In the genomic region with DNA sequence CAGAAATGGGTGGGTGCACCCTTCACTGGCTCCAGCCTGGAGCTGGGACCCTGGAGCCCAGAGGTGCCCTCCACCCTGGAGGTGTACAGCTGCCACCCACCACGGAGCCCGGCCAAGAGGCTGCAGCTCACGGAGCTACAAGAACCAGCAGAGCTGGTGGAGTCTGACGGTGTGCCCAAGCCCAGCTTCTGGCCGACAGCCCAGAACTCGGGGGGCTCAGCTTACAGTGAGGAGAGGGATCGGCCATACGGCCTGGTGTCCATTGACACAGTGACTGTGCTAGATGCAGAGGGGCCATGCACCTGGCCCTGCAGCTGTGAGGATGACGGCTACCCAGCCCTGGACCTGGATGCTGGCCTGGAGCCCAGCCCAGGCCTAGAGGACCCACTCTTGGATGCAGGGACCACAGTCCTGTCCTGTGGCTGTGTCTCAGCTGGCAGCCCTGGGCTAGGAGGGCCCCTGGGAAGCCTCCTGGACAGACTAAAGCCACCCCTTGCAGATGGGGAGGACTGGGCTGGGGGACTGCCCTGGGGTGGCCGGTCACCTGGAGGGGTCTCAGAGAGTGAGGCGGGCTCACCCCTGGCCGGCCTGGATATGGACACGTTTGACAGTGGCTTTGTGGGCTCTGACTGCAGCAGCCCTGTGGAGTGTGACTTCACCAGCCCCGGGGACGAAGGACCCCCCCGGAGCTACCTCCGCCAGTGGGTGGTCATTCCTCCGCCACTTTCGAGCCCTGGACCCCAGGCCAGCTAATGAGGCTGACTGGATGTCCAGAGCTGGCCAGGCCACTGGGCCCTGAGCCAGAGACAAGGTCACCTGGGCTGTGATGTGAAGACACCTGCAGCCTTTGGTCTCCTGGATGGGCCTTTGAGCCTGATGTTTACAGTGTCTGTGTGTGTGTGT, we compare ENCODE assay signal across 13 cellular contexts. TPM values are rescaled to one million over a fixed set of nuclear protein-coding genes. Genes with fewer than 3 reads are reported as not detected.
A peak's percentile ranks its signal among the peaks of the same experiment; 100 is the strongest.
DNase-seq lines count a peak whose midpoint lies in the region; ATAC-seq and TF ChIP-seq lines count a peak whose summit lies in the region.
"Had no signal": no experiment of that assay in that cellular context is flagged by ENCODE, and none has a peak within 500 bp of the region (broad histone marks: within the 10 kb centered on the region; RNA-seq: fewer than 3 reads in every experiment).

No MANE protein-coding gene starts in this region.

- H3K36me3 ChIP-seq in OCI-LY3 (replicated peaks; ENCODE audit: low read depth, low read length) (peaks cover 91% of the 10 kb centered on the region), ovary (no peaks in the 10 kb centered on the region)
- H3K36me3 ChIP-seq: neutrophil, thoracic aorta had no signal

- no peak for TF ChIP-seq POLR2A in ovary (IDR thresholded peaks at IDR 0.05)

- DNase-seq in NCI-H146 (lab: John Stamatoyannopoulos, UW), result peak; percentile 13
- no peak for DNase-seq in NCI-H146 treated with DMSO at 0.1 percent for 48 hours (lab: John Stamatoyannopoulos, UW; ENCODE audit: unreplicated experiment)
- DNase-seq in DMS 273 treated with DMSO at 0.1 percent for 48 hours (lab: John Stamatoyannopoulos, UW), result peak; percentile 63
- no peak for DNase-seq in NCI-H2227 (lab: John Stamatoyannopoulos, UW; ENCODE audit: unreplicated experiment)
- DNase-seq in ovary, result no peak
- DNase-seq in NCI-H345 treated with DMSO at 0.1 percent for 48 hours (lab: John Stamatoyannopoulos, UW; ENCODE audit: unreplicated experiment), result no peak
- DNase-seq: NCI-H82 had no signal

- H3K4me1 ChIP-seq in OCI-LY3 (ENCODE audit: low read length), result peaks cover 85% of the 10 kb centered on the region
- H3K4me1 ChIP-seq in ovary (ENCODE audit: insufficient read depth), result no peaks in the 10 kb centered on the region

- intact Hi-C loops in ovary (cut with DNase I), result no loop called here

- ATAC-seq in esophagus mucosa, result peak; percentile 14

- H3K79me2 ChIP-seq in OCI-LY3 (ENCODE audit: low read length), result peaks cover 13% of the 10 kb centered on the region

- no peak for TF ChIP-seq EP300 in ovary (IDR thresholded peaks at IDR 0.05)

- peaks cover 24% of the 10 kb centered on the region; the same call in 1 of the 2 replicates for H4K20me1 ChIP-seq in OCI-LY3 (ENCODE audit: insufficient read depth, low read length)

- H3K27ac ChIP-seq in OCI-LY3 (ENCODE audit: low read length), result peak overlapping the region; percentile 96
- H3K27ac ChIP-seq in ovary, result no peak overlapping the region
- H3K27ac ChIP-seq: 22Rv1, neutrophil, thoracic aorta had no signal

- H3K27me3 ChIP-seq in OCI-LY3 (ENCODE audit: low read depth, low read length) (no peaks in the 10 kb centered on the region), ovary (no peaks in the 10 kb centered on the region)

- peak overlapping the region; percentile 58; the same call in 1 of the 2 replicates for H3K4me2 ChIP-seq in OCI-LY3 (ENCODE audit: low read length)

- H3K9ac ChIP-seq in OCI-LY3 (ENCODE audit: low read length), result peak overlapping the region; percentile 46; the same call in 1 of the 2 replicates

- H3K4me3 ChIP-seq in OCI-LY3 (ENCODE audit: low read length) (peak overlapping the region; percentile 24; the same call in 1 of the 2 replicates), ovary (no peak overlapping the region)
- H3K4me3 ChIP-seq: skin epidermis, thoracic aorta had no signal

- WGBS in ovary, 3 donors, result 75 to 89% (median 76%) methylated on average over 12 to 19 of the region's 19 CpGs

- H2AFZ ChIP-seq in OCI-LY3 (ENCODE audit: low read depth, low read length), result no peak overlapping the region

- H3K9me3 ChIP-seq in OCI-LY3 (ENCODE audit: insufficient read depth, low read length), result peaks cover 4% of the 10 kb centered on the region; the same call in 1 of the 2 replicates
- H3K9me3 ChIP-seq in ovary, result peaks cover 0 to 5% of the 10 kb centered on the region in 2 donors
- H3K9me3 ChIP-seq: neutrophil had no signal

- TF ChIP-seq CTCF in OCI-LY3 (IDR thresholded peaks at IDR 0.05; ENCODE audit: low read depth, low read length), result no peak
- no peak for TF ChIP-seq CTCF in ovary (IDR thresholded peaks at IDR 0.05)

RNA-seq across cellular contexts. Expression of gene IL21R, which starts 46.8 kb away (rescaled TPM):
- total RNA-seq in esophagus mucosa (0.56 TPM), ovary (under 1 TPM in 5 of 7 donors, not detected in 2; 0.05 to 0.45 (median 0.23) TPM)
- polyA plus RNA-seq in ovary, result under 1 TPM; 0.01 to 1.00 TPM

Comparison
In these comparisons a context has a peak if more than half of its experiments do, and no peak if none do; other contexts are left out.
1. DNase-seq: peak in NCI-H146 (single experiment) and DMS 273 treated with DMSO at 0.1 percent for 48 hours (single experiment); none in NCI-H146 treated with DMSO at 0.1 percent for 48 hours (single experiment), NCI-H2227 (single experiment), ovary (0 of 5) and NCI-H345 treated with DMSO at 0.1 percent for 48 hours (single experiment).